In genomic region chr15:29111705-29112281, GRCh38 we compare ENCODE assay signal across 29 cellular contexts.
"Had no signal": no experiment of that assay in that cellular context is flagged by ENCODE, and none has a peak within 500 bp of the region (broad histone marks: within the 10 kb centered on the region; RNA-seq: fewer than 3 reads in every experiment).

No MANE protein-coding gene starts in this region.

- H3K4me3 Mint-ChIP-seq: dendritic cell treated with granulocyte-macrophage colony-stimulating factor and Interleukin-4, amounts not matched to agents 40 ng/mL and 50 ng/mL, for 4 days; effector memory CD8-positive, alpha-beta T cell; endodermal cell had no signal

- H3K27me3 ChIP-seq: colonic mucosa, dorsolateral prefrontal cortex had no signal

- H3K27ac ChIP-seq: colonic mucosa, coronary artery, epithelial cell of prostate, esophagus muscularis mucosa, esophagus squamous epithelium, foreskin keratinocyte, gastrocnemius medialis, gastroesophageal sphincter, heart left ventricle, heart right ventricle had no signal

- H3K4me3 ChIP-seq: colonic mucosa, coronary artery, dorsolateral prefrontal cortex, esophagus muscularis mucosa, esophagus squamous epithelium, gastrocnemius medialis, gastroesophageal sphincter, heart left ventricle, heart right ventricle had no signal

- H3K9me3 ChIP-seq: colonic mucosa, esophagus muscularis mucosa, esophagus squamous epithelium, gastrocnemius medialis, gastroesophageal sphincter, heart left ventricle, heart right ventricle had no signal

- H3K9me3 Mint-ChIP-seq: dendritic cell treated with granulocyte-macrophage colony-stimulating factor and Interleukin-4, amounts not matched to agents 40 ng/mL and 50 ng/mL, for 4 days; effector memory CD8-positive, alpha-beta T cell; endodermal cell had no signal

- H3K4me1 ChIP-seq: colonic mucosa, foreskin keratinocyte, gastrocnemius medialis had no signal

- H3K27ac Mint-ChIP-seq: dendritic cell treated with granulocyte-macrophage colony-stimulating factor and Interleukin-4, amounts not matched to agents 40 ng/mL and 50 ng/mL, for 4 days; endodermal cell had no signal

- FAIRE-seq: colon, endometrium, endothelial cell of umbilical vein, frontal cortex had no signal

- DNase-seq: colonic mucosa; cortex of kidney; dermis blood vessel endothelial cell; dorsolateral prefrontal cortex; effector CD4-positive, alpha-beta T cell; effector CD8-positive, alpha-beta T cell; effector memory CD4-positive, alpha-beta T cell; effector memory CD8-positive, alpha-beta T cell; endodermal cell; erythroblast; esophagus squamous epithelium; foreskin fibroblast; foreskin keratinocyte; foreskin melanocyte; gastrocnemius medialis; glutamatergic neuron; head of caudate nucleus; heart left ventricle; heart right ventricle had no signal

- ATAC-seq: effector memory CD8-positive, alpha-beta T cell; esophagus mucosa; foreskin keratinocyte; gastrocnemius medialis; gastroesophageal sphincter; heart left ventricle; heart right ventricle had no signal

- H3K36me3 ChIP-seq: colonic mucosa, esophagus muscularis mucosa, esophagus squamous epithelium, gastrocnemius medialis, gastroesophageal sphincter, heart left ventricle, heart right ventricle had no signal
